ENCODE assay signal across 22 cellular contexts in genomic region chr22:31844941-31845340, GRCh38.
DNase-seq lines count a peak whose midpoint lies in the region; ATAC-seq and TF ChIP-seq lines count a peak whose summit lies in the region.
"Had no signal": no experiment of that assay in that cellular context is flagged by ENCODE, and none has a peak within 500 bp of the region (broad histone marks: within the 10 kb centered on the region; RNA-seq: fewer than 3 reads in every experiment).

No MANE protein-coding gene starts in this region.

- H3K9me2 ChIP-seq in GM23248 (ENCODE audit: insufficient read depth): no peaks in the 10 kb centered on the region

- TF ChIP-seq RAD21 in IMR-90 (IDR thresholded peaks at IDR 0.05; ENCODE audit: low read length): no peak

- no TSS peak for BruUV-seq in IMR-90 (replicated peaks; lab: Mats Ljungman, UMichigan)

- no peak overlapping the region for H2AK9ac ChIP-seq in IMR-90 (replicated peaks; ENCODE audit: low read depth, low read length, poor library complexity)

- H3K79me1 ChIP-seq in IMR-90 (ENCODE audit: low read depth in 1 of 2, low read length in 2 of 2): no peaks in the 10 kb centered on the region

- peaks cover 96% of the 10 kb centered on the region for H3K36me3 Mint-ChIP-seq in dendritic cell treated with granulocyte-macrophage colony-stimulating factor and Interleukin-4, amounts not matched to agents 40 ng/mL and 50 ng/mL, for 4 days (ENCODE audit: low read depth)
- H3K36me3 Mint-ChIP-seq in mesothelial cell of epicardium: peaks cover 54% of the 10 kb centered on the region

- no peak overlapping the region for H3K27ac ChIP-seq in IMR-90 (ENCODE audit: insufficient read depth, low read length)
- no peak overlapping the region for H3K27ac ChIP-seq in GM23248
- H3K27ac ChIP-seq: BLaER1 had no signal

- peak overlapping the region; percentile 75; the same call in 1 of the 3 replicates for H2BK15ac ChIP-seq in IMR-90 (ENCODE audit: low read depth, low read length)

- H3K79me2 ChIP-seq in GM23248 (ENCODE audit: insufficient read depth): no peaks in the 10 kb centered on the region

- H3K4me1 Mint-ChIP-seq in dendritic cell treated with granulocyte-macrophage colony-stimulating factor and Interleukin-4, amounts not matched to agents 40 ng/mL and 50 ng/mL, for 4 days (ENCODE audit: low read depth): peaks cover 14% of the 10 kb centered on the region
- no peaks in the 10 kb centered on the region for H3K4me1 Mint-ChIP-seq in mesothelial cell of epicardium
- H3K4me1 Mint-ChIP-seq: CD8-positive, alpha-beta memory T cell had no signal

- no peak overlapping the region for H3K56ac ChIP-seq in IMR-90 (ENCODE audit: extremely low read depth, insufficient read depth, low read length)

- 99% methylated on average over 13 of the region's 17 CpGs; no CpG with 5 or more reads in 1 of the 2 experiments for WGBS in IMR-90 (ENCODE audit: extremely low coverage in 2 of 2, insufficient read length in 1 of 2), 2 experiments
- 99 to 100% methylated on average over 16 to 17 of the region's 17 CpGs for WGBS in GM23248 (ENCODE audit: low coverage in 1 of 2, low lambda C conversion rate in 2 of 2, missing lambda C conversion rate in 2 of 2), 2 experiments

- peak overlapping the region; percentile 53 for H3K27ac Mint-ChIP-seq in dendritic cell treated with granulocyte-macrophage colony-stimulating factor and Interleukin-4, amounts not matched to agents 40 ng/mL and 50 ng/mL, for 4 days
- no peak overlapping the region for H3K27ac Mint-ChIP-seq in mesothelial cell of epicardium
- H3K27ac Mint-ChIP-seq: CD4-positive, alpha-beta memory T cell; CD4-positive, CD25-positive, alpha-beta regulatory T cell had no signal

- H3K36me3 ChIP-seq in IMR-90 (ENCODE audit: control insufficient read depth, insufficient read depth, low read length) (peaks cover 41% of the 10 kb centered on the region), GM23248 (ENCODE audit: low read depth) (peaks cover 13% of the 10 kb centered on the region; the same call in 1 of the 2 replicates)

- H2BK20ac ChIP-seq in IMR-90 (ENCODE audit: low read depth, low read length): no peak overlapping the region

- H4K8ac ChIP-seq in IMR-90 (ENCODE audit: low read depth in 2 of 2, low read length in 2 of 2): no peak overlapping the region

- POLR2A ChIA-PET in IMR-90 (lab: Charles Lee; ENCODE audit: unreplicated experiment): no interaction called here

- H4K5ac ChIP-seq in IMR-90 (ENCODE audit: low read depth, low read length): no peak overlapping the region

- intact Hi-C loops in IMR-90 (cut with micrococcal nuclease): no loop called here
- intact Hi-C loops in dendritic cell treated with granulocyte-macrophage colony-stimulating factor and Interleukin-4, amounts not matched to agents 40 ng/mL and 50 ng/mL, for 4 days (cut with micrococcal nuclease): loop anchor here (5.0 kb wide), 1 partner anchor 102 kb away; no protein-coding TSS in a partner anchor

- peaks cover 12% of the 10 kb centered on the region for H4K20me1 ChIP-seq in IMR-90 (ENCODE audit: insufficient read depth, low read length)
- H4K20me1 ChIP-seq in GM23248 (ENCODE audit: insufficient read depth): no peaks in the 10 kb centered on the region
- H4K20me1 ChIP-seq: BLaER1 had no signal

- no peak overlapping the region for H3K4me3 ChIP-seq in IMR-90 (ENCODE audit: insufficient read depth, low read depth, low read length)
- H3K4me3 ChIP-seq in GM23248: no peak overlapping the region
- H3K4me3 ChIP-seq: BLaER1 had no signal

- ATAC-seq in IMR-90 (ENCODE audit: low read depth): no peak
- no peak for ATAC-seq in GM19023 (IDR thresholded peaks at IDR 0.05; ENCODE audit: unreplicated experiment)

- no peaks in the 10 kb centered on the region for H3K9me3 ChIP-seq in IMR-90 (ENCODE audit: control insufficient read depth, insufficient read depth, low read length)
- H3K9me3 ChIP-seq in GM23248 (ENCODE audit: low read depth): no peaks in the 10 kb centered on the region
- H3K9me3 ChIP-seq: BE2C, BLaER1 had no signal

- H3K4me3 Mint-ChIP-seq in dendritic cell treated with granulocyte-macrophage colony-stimulating factor and Interleukin-4, amounts not matched to agents 40 ng/mL and 50 ng/mL, for 4 days: no peak overlapping the region
- H3K4me3 Mint-ChIP-seq in mesothelial cell of epicardium: no peak overlapping the region
- H3K4me3 Mint-ChIP-seq: CD14-positive monocyte; CD4-positive, alpha-beta memory T cell; CD4-positive, CD25-positive, alpha-beta regulatory T cell had no signal

- TF ChIP-seq POLR2A in IMR-90 (IDR thresholded peaks at IDR 0.05; ENCODE audit: low read depth, low read length): no peak

- peak overlapping the region; percentile 40; the same call in 1 of the 2 replicates for H2AK5ac ChIP-seq in IMR-90 (ENCODE audit: low read depth, low read length)

- H3K27me3 ChIP-seq in IMR-90 (ENCODE audit: control insufficient read depth, insufficient read depth, low read length) (no peaks in the 10 kb centered on the region), GM23248 (replicated peaks; ENCODE audit: insufficient read depth) (no peaks in the 10 kb centered on the region)
- H3K27me3 ChIP-seq: BE2C, BLaER1 had no signal

- H3K23ac ChIP-seq in IMR-90 (ENCODE audit: low read depth, low read length): no peak overlapping the region

- H2BK5ac ChIP-seq in IMR-90 (ENCODE audit: low read depth, low read length, poor library complexity, severe bottlenecking): peak overlapping the region; percentile 13

- dilution Hi-C loops in IMR-90 (cut with HindIII; ENCODE audit: low sequenced_read_pairs, unreplicated experiment): no loop called here

- H3K27me3 Mint-ChIP-seq in dendritic cell treated with granulocyte-macrophage colony-stimulating factor and Interleukin-4, amounts not matched to agents 40 ng/mL and 50 ng/mL, for 4 days: no peaks in the 10 kb centered on the region
- H3K27me3 Mint-ChIP-seq in mesothelial cell of epicardium (ENCODE audit: low read depth): no peaks in the 10 kb centered on the region
- H3K27me3 Mint-ChIP-seq: CD4-positive, alpha-beta memory T cell; CD4-positive, CD25-positive, alpha-beta regulatory T cell; CD8-positive, alpha-beta memory T cell had no signal

- no peaks in the 10 kb centered on the region for H3F3A ChIP-seq in GM23248 (ENCODE audit: insufficient read depth)

- peaks cover 14% of the 10 kb centered on the region for H3K9me1 ChIP-seq in IMR-90 (ENCODE audit: insufficient read depth, low read length)

- H3K18ac ChIP-seq in IMR-90 (ENCODE audit: low read depth, low read length): no peak overlapping the region

- H3K9me3 Mint-ChIP-seq in dendritic cell treated with granulocyte-macrophage colony-stimulating factor and Interleukin-4, amounts not matched to agents 40 ng/mL and 50 ng/mL, for 4 days: no peaks in the 10 kb centered on the region
- H3K9me3 Mint-ChIP-seq in mesothelial cell of epicardium: no peaks in the 10 kb centered on the region
- H3K9me3 Mint-ChIP-seq: CD4-positive, alpha-beta memory T cell; CD4-positive, CD25-positive, alpha-beta regulatory T cell; CD8-positive, alpha-beta memory T cell had no signal

- H3K14ac ChIP-seq in IMR-90 (replicated peaks; ENCODE audit: low read depth, low read length): no peak overlapping the region

- DNase-seq in IMR-90 (no peak), mesothelial cell of epicardium (ENCODE audit: low spot score in 2 of 2, unreplicated experiment in 2 of 2) (no peak), GM23248 (no peak)
- DNase-seq: 8988T; ACHN; BE2C; C1 segment of cervical spinal cord; CD4-positive, alpha-beta memory T cell; CD4-positive, CD25-positive, alpha-beta regulatory T cell; CD8-positive, alpha-beta memory T cell; COR-L47; DMS 273 treated with DMSO at 0.1 percent for 48 hours; DMS153; DMS53; DMS79; DND-41; EL; GDM1 had no signal

- H3K4me2 ChIP-seq in IMR-90 (ENCODE audit: low read depth, low read length) (no peak overlapping the region), GM23248 (ENCODE audit: unreplicated experiment) (no peak overlapping the region)
- H3K4me2 ChIP-seq: BLaER1 had no signal

- no peak overlapping the region for H3K4ac ChIP-seq in IMR-90 (ENCODE audit: low read depth, low read length)

- CTCF ChIA-PET in IMR-90 (lab: Yijun Ruan, JAX): interaction anchor here (0.9 to 1.0 kb wide), 2 partner anchors 15 to 54 kb away, joined by 3 read pairs; no protein-coding TSS in a partner anchor

- no peak overlapping the region for H2AFZ ChIP-seq in IMR-90 (replicated peaks; ENCODE audit: low read length, poor library complexity)
- H2AFZ ChIP-seq in GM23248: no peak overlapping the region

- H2BK120ac ChIP-seq in IMR-90 (ENCODE audit: low read depth, low read length): no peak overlapping the region

- H3K9ac ChIP-seq in IMR-90 (ENCODE audit: low read depth, low read length): no peak overlapping the region
- no peak overlapping the region for H3K9ac ChIP-seq in GM23248
- H3K9ac ChIP-seq: BLaER1 had no signal

- TF ChIP-seq CTCF in IMR-90 (conservative IDR thresholded peaks at IDR 0.05; ENCODE audit: low read depth, low read length) (no peak), mesothelial cell of epicardium (IDR thresholded peaks at IDR 0.05; ENCODE audit: unreplicated experiment) (no peak)

- no peak overlapping the region for H4K91ac ChIP-seq in IMR-90 (ENCODE audit: insufficient read depth, low read depth, low read length)

- in situ Hi-C loops in IMR-90 (cut with MboI; ENCODE audit: low sequenced_read_pairs) (no loop called here), GM23248 (cut with MboI) (no loop called here)

- peaks cover 9% of the 10 kb centered on the region for H3K4me1 ChIP-seq in IMR-90 (ENCODE audit: control insufficient read depth, insufficient read depth, low read length)
- no peaks in the 10 kb centered on the region for H3K4me1 ChIP-seq in GM23248 (ENCODE audit: insufficient read depth)
- H3K4me1 ChIP-seq: BE2C had no signal

TF ChIP-seq in IMR-90, 13 proteins besides CTCF, POLR2A, EP300 and RAD21 (continues in another document):
- TF ChIP-seq RFX5 (IDR thresholded peaks at IDR 0.05; ENCODE audit: low read depth, low read length) (no peak), ELK1 (IDR thresholded peaks at IDR 0.05; ENCODE audit: borderline replicate concordance, low read depth, low read length) (no peak)
- TF ChIP-seq, protein P1, sequence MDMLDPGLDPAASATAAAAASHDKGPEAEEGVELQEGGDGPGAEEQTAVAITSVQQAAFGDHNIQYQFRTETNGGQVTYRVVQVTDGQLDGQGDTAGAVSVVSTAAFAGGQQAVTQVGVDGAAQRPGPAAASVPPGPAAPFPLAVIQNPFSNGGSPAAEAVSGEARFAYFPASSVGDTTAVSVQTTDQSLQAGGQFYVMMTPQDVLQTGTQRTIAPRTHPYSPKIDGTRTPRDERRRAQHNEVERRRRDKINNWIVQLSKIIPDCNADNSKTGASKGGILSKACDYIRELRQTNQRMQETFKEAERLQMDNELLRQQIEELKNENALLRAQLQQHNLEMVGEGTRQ (IDR thresholded peaks at IDR 0.05; ENCODE audit: low read depth, low read length): no peak
